ENCODE assay signal across 8 cellular contexts in genomic region chr14:49633650-49634546, GRCh38. TPM values are rescaled to one million over a fixed set of nuclear protein-coding genes. Genes with fewer than 3 reads are reported as not detected.
DNase-seq lines count a peak whose midpoint lies in the region; ATAC-seq and TF ChIP-seq lines count a peak whose summit lies in the region.

No MANE protein-coding gene starts in this region.

- CTCF ChIA-PET in GM10248 (lab: Yijun Ruan, JAX) = interaction anchor here (0.6 to 6.6 kb wide), 36 partner anchors 9 to 1151 kb away, joined by 3 to 76 read pairs (median 5); partner anchors contain the start of genes KLHDC2, LRR1, MGAT2 and NEMF
- CTCF ChIA-PET in activated naive CD4-positive, alpha-beta T cell treated with anti-CD3 and anti-CD28 coated beads, Interleukin-2, amount 10 ng/mL, durations not matched to agents 7 days and 5 days (lab: Charles Lee) = interaction anchor here (0.5 to 3.3 kb wide), 15 partner anchors 10 to 229 kb away, joined by 3 to 27 read pairs (median 7); partner anchors contain the start of genes KLHDC2, MGAT2, NEMF and RPL36AL

- POLR2A ChIA-PET in GM10248 (lab: Yijun Ruan, JAX) = interaction anchor here (0.7 to 2.2 kb wide), 5 partner anchors 10 to 133 kb away, joined by 3 to 16 read pairs (median 4); partner anchors contain the start of genes KLHDC2, MGAT2, RPL36AL and RPS29

- H3K4me3 ChIP-seq in SJSA1 (peak overlapping the region; percentile 78), testis (peak overlapping the region; percentile 95 to 99)

- H3K36me3 ChIP-seq in SJSA1 (peaks cover 29% of the 10 kb centered on the region), testis (ENCODE audit: low read depth, missing control alignments) (no peaks in the 10 kb centered on the region)

- ATAC-seq in omental fat pad (ENCODE audit: low FRiP score) = peak; percentile 97

- H3K9me3 Mint-ChIP-seq in HFFc6 = no peaks in the 10 kb centered on the region
- H3K9me3 Mint-ChIP-seq in activated naive CD4-positive, alpha-beta T cell treated with anti-CD3 and anti-CD28 coated beads, Interleukin-2, amount 10 ng/mL, durations not matched to agents 7 days and 5 days = no peaks in the 10 kb centered on the region

- TF ChIP-seq POLR2A in testis (IDR thresholded peaks at IDR 0.05) = no peak

- H3K27ac ChIP-seq in SJSA1 (peak overlapping the region; percentile 64), testis (peak overlapping the region; percentile 96)

- H3K27me3 ChIP-seq in SJSA1 (replicated peaks) (no peaks in the 10 kb centered on the region), testis (no peaks in the 10 kb centered on the region)

- TF ChIP-seq CTCF in GM10248 (IDR thresholded peaks at IDR 0.05; ENCODE audit: control extremely low read depth, extremely low read depth, low read depth, missing control alignments) (peak; percentile 94), HFFc6 (IDR thresholded peaks at IDR 0.05) (peak; percentile 90), omental fat pad (IDR thresholded peaks at IDR 0.05) (peak in 1 of 3 donors; percentile 65), testis (IDR thresholded peaks at IDR 0.05) (peak; percentile 75 to 85 (median 78))

- H3K4me1 Mint-ChIP-seq in HFFc6 (ENCODE audit: low read depth) = peaks cover 42% of the 10 kb centered on the region
- peaks cover 60% of the 10 kb centered on the region for H3K4me1 Mint-ChIP-seq in activated naive CD4-positive, alpha-beta T cell treated with anti-CD3 and anti-CD28 coated beads, Interleukin-2, amount 10 ng/mL, durations not matched to agents 7 days and 5 days

- H3K36me3 Mint-ChIP-seq in HFFc6 (ENCODE audit: low read depth) = peaks cover 30% of the 10 kb centered on the region
- peaks cover 25% of the 10 kb centered on the region for H3K36me3 Mint-ChIP-seq in activated naive CD4-positive, alpha-beta T cell treated with anti-CD3 and anti-CD28 coated beads, Interleukin-2, amount 10 ng/mL, durations not matched to agents 7 days and 5 days

- peaks cover 3% of the 10 kb centered on the region for H3K27me3 Mint-ChIP-seq in HFFc6 (ENCODE audit: insufficient read depth)
- no peaks in the 10 kb centered on the region for H3K27me3 Mint-ChIP-seq in activated naive CD4-positive, alpha-beta T cell treated with anti-CD3 and anti-CD28 coated beads, Interleukin-2, amount 10 ng/mL, durations not matched to agents 7 days and 5 days

- peak overlapping the region; percentile 88 for H3K27ac Mint-ChIP-seq in HFFc6
- H3K27ac Mint-ChIP-seq in activated naive CD4-positive, alpha-beta T cell treated with anti-CD3 and anti-CD28 coated beads, Interleukin-2, amount 10 ng/mL, durations not matched to agents 7 days and 5 days = peak overlapping the region; percentile 95

- H3K4me3 Mint-ChIP-seq in HFFc6 = peak overlapping the region; percentile 98
- peak overlapping the region; percentile 90 for H3K4me3 Mint-ChIP-seq in activated naive CD4-positive, alpha-beta T cell treated with anti-CD3 and anti-CD28 coated beads, Interleukin-2, amount 10 ng/mL, durations not matched to agents 7 days and 5 days

- H3K9me3 ChIP-seq in SJSA1 (replicated peaks) (no peaks in the 10 kb centered on the region), testis (no peaks in the 10 kb centered on the region)

- intact Hi-C loops in testis (cut with DNase I; ENCODE audit: low total_unique reads) = loop anchor here (5.0 kb wide), 1 partner anchor 133 kb away; the partner anchor contains the start of gene KLHDC2

- 0% methylated on average over 12 to 74 of the region's 99 CpGs for WGBS in testis, 2 donors

- peak; percentile 93 for DNase-seq in GM10248 (ENCODE audit: extremely low spot score)
- peak; percentile 88 for DNase-seq in HFFc6
- peak; percentile 88 for DNase-seq in MV-4-11 (lab: John Stamatoyannopoulos, UW)
- DNase-seq in SJSA1 (ENCODE audit: low read depth in 1 of 2, low spot score in 2 of 2) = peak; percentile 91 to 93
- peak; percentile 96 for DNase-seq in activated naive CD4-positive, alpha-beta T cell treated with anti-CD3 and anti-CD28 coated beads, Interleukin-2, amount 10 ng/mL, durations not matched to agents 7 days and 5 days
- DNase-seq in globus pallidus (ENCODE audit: low spot score) = peak; percentile 95
- peak; percentile 69 for DNase-seq in omental fat pad (ENCODE audit: low spot score)
- peak; percentile 95 for DNase-seq in testis

- peaks cover 12% of the 10 kb centered on the region for H3K4me1 ChIP-seq in SJSA1 (replicated peaks)
- H3K4me1 ChIP-seq in testis = peaks cover 19% of the 10 kb centered on the region

RNA-seq across cellular contexts. Expression of gene DNAAF2, which starts 1.1 kb away (rescaled TPM):
- 1 to 10 TPM; 5.8 to 8.7 (median 6.2) TPM for total RNA-seq in HFFc6 (2021; fragmentation: NEBNext Ultra II Directional; extraction: Animal tissue kit (Norgen Biotek cat#: 25700))
- 10.8 and 12.7 TPM in 2 replicates for total RNA-seq in SJSA1 (2014; rRNA removed; shearing (Covaris generic))
- total RNA-seq in omental fat pad (10 to 100 TPM in 2 of 4 donors, 1 to 10 TPM in 2; 7.2 to 16.5 (median 10.3) TPM), testis (10 to 100 TPM; 15.3 to 18.2 TPM)
- polyA plus RNA-seq in testis (ENCODE audit: insufficient read depth, low read depth, low replicate concordance) = 12.7 TPM

RNA-seq across cellular contexts. Expression of gene MGAT2, which starts 13.3 kb away (rescaled TPM):
- total RNA-seq in HFFc6 (2021; fragmentation: NEBNext Ultra II Directional; extraction: Animal tissue kit (Norgen Biotek cat#: 25700)) = 10 to 100 TPM; 61.8 to 73.8 (median 64.4) TPM
- total RNA-seq in SJSA1 (2014; rRNA removed; shearing (Covaris generic)) = 80.5 and 106 TPM in 2 replicates
- total RNA-seq in omental fat pad = 10 to 100 TPM; 32.3 to 70.6 (median 36.5) TPM
- 10 to 100 TPM; 88.8 to 89.1 TPM for total RNA-seq in testis
- 58.3 TPM for polyA plus RNA-seq in testis (ENCODE audit: insufficient read depth, low read depth, low replicate concordance)

RNA-seq across cellular contexts. Expression of gene RPL36AL, which starts 13.5 kb away (rescaled TPM):
- 100 to 1,000 TPM; 170 to 254 (median 211) TPM for total RNA-seq in HFFc6 (2021; fragmentation: NEBNext Ultra II Directional; extraction: Animal tissue kit (Norgen Biotek cat#: 25700))
- 165 and 336 TPM in 2 replicates for total RNA-seq in SJSA1 (2014; rRNA removed; shearing (Covaris generic))
- total RNA-seq in omental fat pad (100 to 1,000 TPM; 150 to 280 (median 234) TPM), testis (100 to 1,000 TPM; 102 to 114 TPM)
- polyA plus RNA-seq in testis (ENCODE audit: insufficient read depth, low read depth, low replicate concordance) = 193 TPM

RNA-seq across cellular contexts. Expression of gene LRR1, which starts 35.2 kb away (rescaled TPM):
- total RNA-seq in HFFc6 (2021; fragmentation: NEBNext Ultra II Directional; extraction: Animal tissue kit (Norgen Biotek cat#: 25700)) = 10 to 100 TPM; 15.2 to 26.5 (median 25.5) TPM
- 39.0 and 46.7 TPM in 2 replicates for total RNA-seq in SJSA1 (2014; rRNA removed; shearing (Covaris generic))
- 10 to 100 TPM in 2 of 4 donors, 1 to 10 TPM in 2; 5.0 to 15.6 (median 8.1) TPM for total RNA-seq in omental fat pad
- total RNA-seq in testis = 10 to 100 TPM; 23.8 to 35.8 TPM
- 85.7 TPM for polyA plus RNA-seq in testis (ENCODE audit: insufficient read depth, low read depth, low replicate concordance)

RNA-seq across cellular contexts. Expression of gene RPS29, which starts 47.7 kb away (rescaled TPM):
- total RNA-seq in HFFc6 (2021; fragmentation: NEBNext Ultra II Directional; extraction: Animal tissue kit (Norgen Biotek cat#: 25700)) = 1,000 to 10,000 TPM in 4 of 6 experiments, 100 to 1,000 TPM in 2; 743 to 1,241 (median 1,080) TPM
- 2,039 and 3,165 TPM in 2 replicates for total RNA-seq in SJSA1 (2014; rRNA removed; shearing (Covaris generic))
- total RNA-seq in omental fat pad (over 10,000 TPM in 1 of 4 donors, 1,000 to 10,000 TPM in 3; 4,173 to 10,135 (median 9,095) TPM), testis (1,000 to 10,000 TPM; 2,556 to 3,974 TPM)
- polyA plus RNA-seq in testis (ENCODE audit: insufficient read depth, low read depth, low replicate concordance) = 1,765 TPM

Comparison
In these comparisons a context has a peak if more than half of its experiments do, and no peak if none do; other contexts are left out.
1. Peak in every context shown above with its lines: DNase-seq, ATAC-seq, H3K4me3 ChIP-seq and H3K27ac ChIP-seq.